In genomic region chr1:94239796-94240195, GRCh38 we compare ENCODE assay signal across 28 cellular contexts. TPM values are rescaled to one million over a fixed set of nuclear protein-coding genes. Genes with fewer than 3 reads are reported as not detected.
A peak's percentile ranks its signal among the peaks of the same experiment; 100 is the strongest.
DNase-seq lines count a peak whose midpoint lies in the region; ATAC-seq and TF ChIP-seq lines count a peak whose summit lies in the region.
"Had no signal": no experiment of that assay in that cellular context is flagged by ENCODE, and none has a peak within 500 bp of the region (broad histone marks: within the 10 kb centered on the region; RNA-seq: fewer than 3 reads in every experiment).

No MANE protein-coding gene starts in this region.

- intact Hi-C loops in mammary epithelial cell (cut with micrococcal nuclease) (loop anchor here (5.0 to 10.0 kb wide), 3 partner anchors 192 to 335 kb away; partner anchors contain the start of gene GCLM), breast epithelium (cut with DNase I; ENCODE audit: low total_unique reads) (no loop called here), dorsolateral prefrontal cortex (cut with DNase I) (loop anchor here (5.0 to 10.0 kb wide), 2 partner anchors 175 to 192 kb away; no protein-coding TSS in a partner anchor)

- peaks cover 2% of the 10 kb centered on the region for H3K9me3 ChIP-seq in mammary epithelial cell (replicated peaks; ENCODE audit: insufficient read depth, low read length)
- peaks cover 0 to 22% of the 10 kb centered on the region in 2 donors for H3K9me3 ChIP-seq in breast epithelium
- peaks cover 15% of the 10 kb centered on the region for H3K9me3 ChIP-seq in RWPE2 (ENCODE audit: severe bottlenecking)

- H3K4me1 ChIP-seq in mammary epithelial cell (ENCODE audit: insufficient read depth, low read length) (peaks cover 23% of the 10 kb centered on the region), breast epithelium (no peaks in the 10 kb centered on the region), RWPE2 (ENCODE audit: insufficient read depth, poor library complexity, severe bottlenecking) (peaks cover 29% of the 10 kb centered on the region)

- H2AFZ ChIP-seq in mammary epithelial cell (ENCODE audit: low read depth, low read length): no peak overlapping the region

- no peak for TF ChIP-seq POLR2A in breast epithelium (IDR thresholded peaks at IDR 0.05)

- CTCF ChIA-PET in mammary epithelial cell (lab: Charles Lee; ENCODE audit: low non-redundant PET): no interaction called here

- H3K27ac ChIP-seq in mammary epithelial cell (ENCODE audit: insufficient read depth, low read depth, low read length): no peak overlapping the region
- no peak overlapping the region for H3K27ac ChIP-seq in breast epithelium
- peak overlapping the region; percentile 76 for H3K27ac ChIP-seq in RWPE2 (ENCODE audit: poor library complexity, severe bottlenecking)
- H3K27ac ChIP-seq in dorsolateral prefrontal cortex: no peak overlapping the region
- H3K27ac ChIP-seq: RWPE1, tibial artery had no signal

- no peaks in the 10 kb centered on the region for H3K36me3 ChIP-seq in mammary epithelial cell (ENCODE audit: insufficient read depth, low read length)
- H3K36me3 ChIP-seq in breast epithelium: no peaks in the 10 kb centered on the region
- H3K36me3 ChIP-seq in RWPE2 (ENCODE audit: low read depth): peaks cover 30% of the 10 kb centered on the region
- H3K36me3 ChIP-seq: tibial artery had no signal

- no peak overlapping the region for H3K4me2 ChIP-seq in mammary epithelial cell (ENCODE audit: insufficient read depth, low read depth, low read length)

- dilution Hi-C loops in mammary epithelial cell (cut with HindIII; ENCODE audit: low sequenced_read_pairs): loop anchor here (5.0 kb wide), 1 partner anchor 83 kb away; no protein-coding TSS in a partner anchor

- in situ Hi-C loops in mammary epithelial cell (cut with MboI; ENCODE audit: low sequenced_read_pairs in 2 of 2) (loop anchor here in 1 of 2 donors (25.0 kb wide), 1 partner anchor 202 kb away; no protein-coding TSS in a partner anchor), KBM-7 (cut with MboI; ENCODE audit: low pct_unique_long_range_greater_than_20kb, low sequenced_read_pairs) (loop anchor here (25.0 kb wide), 1 partner anchor 177 kb away; no protein-coding TSS in a partner anchor)

- DNase-seq in mammary epithelial cell (peak; percentile 36), breast epithelium (ENCODE audit: low spot score in 2 of 2) (no peak), RWPE2 (ENCODE audit: low spot score) (no peak), glomerular visceral epithelial cell (ENCODE audit: extremely low spot score) (peak; percentile 36), dorsolateral prefrontal cortex (no peak), KBM-7 (no peak), SHP77 treated with DMSO at 0.1 percent for 48 hours (lab: John Stamatoyannopoulos, UW) (no peak)
- DNase-seq: 8988T; activated CD4-positive, alpha-beta T cell treated with anti-CD3 and anti-CD28 coated beads, Interleukin-2, amount 10 ng/mL, durations not matched to agents 7 days and 5 days; activated naive CD4-positive, alpha-beta T cell treated with anti-CD3 and anti-CD28 coated beads, Interleukin-2, amount 10 ng/mL, durations not matched to agents 7 days and 5 days; AML-193; anterior cingulate cortex; CD4-positive, alpha-beta memory T cell; GF-D8; KG1; kidney; MV-4-11; NCI-H2171 treated with DMSO at 0.1 percent for 48 hours; NCI-H524 treated with DMSO at 0.1 percent for 48 hours; stimulated activated CD4-positive, alpha-beta T cell treated with anti-CD3 and anti-CD28 coated beads, Interleukin-15, amount 100 ng/mL, for 24 hours; stimulated activated naive CD8-positive, alpha-beta T cell treated with anti-CD3 and anti-CD28 coated beads, Interleukin-15, amount 100 ng/mL, for 72 hours; tibial artery had no signal

- no peaks in the 10 kb centered on the region for H4K20me1 ChIP-seq in mammary epithelial cell (ENCODE audit: insufficient read depth, low read length)

- ATAC-seq in RWPE2 (ENCODE audit: low read depth): peak; percentile 22; the same call in 2 of the 3 replicates
- ATAC-seq in HG02884 (IDR thresholded peaks at IDR 0.05; ENCODE audit: unreplicated experiment): no peak
- ATAC-seq: esophagus mucosa; sciatic nerve; stimulated activated naive CD8-positive, alpha-beta T cell treated with anti-CD3 and anti-CD28 coated beads, Interleukin-15, amount 100 ng/mL, for 72 hours had no signal

- H3K9ac ChIP-seq in mammary epithelial cell (ENCODE audit: insufficient read depth, low read length): no peak overlapping the region

- no TSS peak for BruUV-seq in mammary epithelial cell (replicated peaks; lab: Mats Ljungman, UMichigan)

- H3K27me3 ChIP-seq in mammary epithelial cell (ENCODE audit: insufficient read depth, low read length): no peaks in the 10 kb centered on the region
- no peaks in the 10 kb centered on the region for H3K27me3 ChIP-seq in breast epithelium
- H3K27me3 ChIP-seq in RWPE2 (ENCODE audit: insufficient read depth, poor library complexity, severe bottlenecking): no peaks in the 10 kb centered on the region
- peaks cover 0 to 64% (median 18%) of the 10 kb centered on the region in 45 donors for H3K27me3 ChIP-seq in dorsolateral prefrontal cortex
- H3K27me3 ChIP-seq: tibial artery had no signal

- peaks cover 98% of the 10 kb centered on the region for H3K79me2 ChIP-seq in mammary epithelial cell (ENCODE audit: insufficient read depth, low read length)

- TF ChIP-seq CTCF in mammary epithelial cell (conservative IDR thresholded peaks at IDR 0.05 in 1 of 2, IDR thresholded peaks at IDR 0.05 in 1 of 2; ENCODE audit: extremely low read depth in 1 of 2, insufficient read depth in 1 of 2, low read depth in 1 of 2, low read length in 2 of 2): no peak
- TF ChIP-seq CTCF in breast epithelium (IDR thresholded peaks at IDR 0.05): no peak
- no peak for TF ChIP-seq CTCF in RWPE2 (IDR thresholded peaks at IDR 0.05; ENCODE audit: poor library complexity, severe bottlenecking)
- TF ChIP-seq CTCF in dorsolateral prefrontal cortex (IDR thresholded peaks at IDR 0.05 in 54 of 56, conservative IDR thresholded peaks at IDR 0.05 in 2 of 56; ENCODE audit: low read depth in 1 of 56, partially characterized antibody in 56 of 56): no peak

- H3K4me3 ChIP-seq in mammary epithelial cell (replicated peaks in 1 of 3; ENCODE audit: insufficient read depth in 1 of 3, low read depth in 2 of 3, low read length in 3 of 3) (no peak overlapping the region), breast epithelium (no peak overlapping the region), RWPE2 (ENCODE audit: severe bottlenecking) (no peak overlapping the region), dorsolateral prefrontal cortex (no peak overlapping the region)
- H3K4me3 ChIP-seq: lung, tibial artery had no signal

RNA-seq across cellular contexts. Expression of gene ARHGAP29, which starts 2.4 kb away (rescaled TPM):
- total RNA-seq in mammary epithelial cell (100 to 1,000 TPM in 1 of 2 donors, 10 to 100 TPM in 1; 54.7 to 100 TPM), breast epithelium (10 to 100 TPM; 49.1 to 88.0 (median 70.8) TPM), dorsolateral prefrontal cortex (10 to 100 TPM; 12.1 to 54.8 (median 21.8) TPM)
- 44.6 TPM for polyA plus RNA-seq in mammary epithelial cell
- 47.1 TPM for polyA minus RNA-seq in mammary epithelial cell
- total RNA-seq: activated CD4-positive, alpha-beta T cell treated with anti-CD3 and anti-CD28 coated beads, Interleukin-2, amount 10 ng/mL, durations not matched to agents 7 days and 5 days; activated T-helper 1 cell treated with anti-CD3 and anti-CD28 coated beads, Interleukin-12 subunit alpha, Interleukin-12 subunit beta, Interleukin-2, Interleukin-4 antibody, amounts not matched to agents 30 ng/mL and 10 ng/mL and 1 ng/mL, durations not matched to agents 14 hours and 24 hours and 36 hours; CD4-positive, alpha-beta memory T cell had no signal
- polyA plus RNA-seq: CD4-positive, alpha-beta memory T cell had no signal

Comparison
In these comparisons a context has a peak if more than half of its experiments do, and no peak if none do; other contexts are left out.
1. DNase-seq: peak in mammary epithelial cell (single experiment) and glomerular visceral epithelial cell (single experiment); none in breast epithelium (0 of 2), RWPE2 (single experiment), dorsolateral prefrontal cortex (0 of 10), KBM-7 (single experiment) and SHP77 treated with DMSO at 0.1 percent for 48 hours (single experiment).